20 cellular contexts compared by ENCODE assay signal in genomic region chr19:13734751-13735150, GRCh38. TPM values are rescaled to one million over a fixed set of nuclear protein-coding genes. Genes with fewer than 3 reads are reported as not detected.
DNase-seq lines count a peak whose midpoint lies in the region; ATAC-seq and TF ChIP-seq lines count a peak whose summit lies in the region.
"Had no signal": no experiment of that assay in that cellular context is flagged by ENCODE, and none has a peak within 500 bp of the region (broad histone marks: within the 10 kb centered on the region; RNA-seq: fewer than 3 reads in every experiment).

No MANE protein-coding gene starts in this region.

- peaks cover 16% of the 10 kb centered on the region for H3K36me3 Mint-ChIP-seq in Calu3 (ENCODE audit: insufficient read depth, unreplicated experiment)
- H3K36me3 Mint-ChIP-seq: CD4-positive, alpha-beta memory T cell; CD4-positive, CD25-positive, alpha-beta regulatory T cell had no signal

- no peaks in the 10 kb centered on the region for H3K27me3 ChIP-seq in suprapubic skin
- H3K27me3 ChIP-seq: BE2C, BLaER1 had no signal

- ATAC-seq in GM21381 (IDR thresholded peaks at IDR 0.05; ENCODE audit: unreplicated experiment) (no peak), GM21717 (IDR thresholded peaks at IDR 0.05; ENCODE audit: unreplicated experiment) (no peak)
- ATAC-seq: GM12878 had no signal

- no peak for TF ChIP-seq EP300 in suprapubic skin (IDR thresholded peaks at IDR 0.05)

- CTCF ChIA-PET in Calu3 (lab: Charles Lee) (no interaction called here), HEK293 (lab: Yijun Ruan, JAX) (no interaction called here), RWPE1 (lab: Yijun Ruan, JAX) (no interaction called here)

- POLR2A ChIA-PET in HEK293 (lab: Yijun Ruan, JAX) (no interaction called here), RWPE1 (lab: Yijun Ruan, JAX; ENCODE audit: low non-redundant PET) (no interaction called here)

- H3K27ac Mint-ChIP-seq in Calu3 (ENCODE audit: unreplicated experiment) = no peak overlapping the region
- H3K27ac Mint-ChIP-seq: CD4-positive, alpha-beta memory T cell had no signal

- H3K27ac ChIP-seq in HEK293 (ENCODE audit: extremely low read depth, low read depth, low read length) = no peak overlapping the region
- H3K27ac ChIP-seq in RWPE1 = peak overlapping the region; percentile 18; the same call in 1 of the 2 replicates
- peak overlapping the region; percentile 48 for H3K27ac ChIP-seq in suprapubic skin
- H3K27ac ChIP-seq: BLaER1 had no signal

- H3K9me3 Mint-ChIP-seq in Calu3 (ENCODE audit: low read depth, unreplicated experiment) = no peaks in the 10 kb centered on the region
- H3K9me3 Mint-ChIP-seq: CD14-positive monocyte; CD4-positive, alpha-beta memory T cell; CD4-positive, CD25-positive, alpha-beta regulatory T cell; CD8-positive, alpha-beta memory T cell had no signal

- no TSS peak for BruUV-seq in Calu3 (replicated peaks; lab: Mats Ljungman, UMichigan)

- no peaks in the 10 kb centered on the region for H3K27me3 Mint-ChIP-seq in Calu3 (ENCODE audit: unreplicated experiment)
- H3K27me3 Mint-ChIP-seq: CD4-positive, alpha-beta memory T cell; CD4-positive, CD25-positive, alpha-beta regulatory T cell had no signal

- no peak for TF ChIP-seq POLR2A in suprapubic skin (IDR thresholded peaks at IDR 0.05)

- H3K9me3 ChIP-seq in HEK293 (ENCODE audit: control insufficient read depth, insufficient read depth, low read depth, low read length) (no peaks in the 10 kb centered on the region), suprapubic skin (no peaks in the 10 kb centered on the region)
- H3K9me3 ChIP-seq: BE2C, BLaER1 had no signal

- WGBS in suprapubic skin = 79% methylated on average over 2 of the region's 2 CpGs

- peaks cover 12% of the 10 kb centered on the region for H3K4me1 Mint-ChIP-seq in Calu3 (ENCODE audit: low read depth, unreplicated experiment)

- H3K4me3 Mint-ChIP-seq in Calu3 (ENCODE audit: low read depth, unreplicated experiment) = no peak overlapping the region
- H3K4me3 Mint-ChIP-seq: CD14-positive monocyte; CD4-positive, alpha-beta memory T cell; CD4-positive, CD25-positive, alpha-beta regulatory T cell had no signal

- TF ChIP-seq CTCF in Calu3 (IDR thresholded peaks at IDR 0.05; ENCODE audit: unreplicated experiment) (no peak), HEK293 (tag by site-specific recombination; IDR thresholded peaks at IDR 0.05) (no peak), RWPE1 (conservative IDR thresholded peaks at IDR 0.05; ENCODE audit: low read depth) (no peak), suprapubic skin (IDR thresholded peaks at IDR 0.05) (no peak)

- H3K36me3 ChIP-seq in HEK293 (ENCODE audit: control insufficient read depth in 2 of 2, insufficient read depth in 1 of 2, low read length in 2 of 2) (peaks cover 0 to 23% of the 10 kb centered on the region in 2 experiments; a peak in 2 of 3 replicates), suprapubic skin (no peaks in the 10 kb centered on the region)
- H3K36me3 ChIP-seq: BE2C, BLaER1 had no signal

- 0 out of 2 replicates have a peak, but pooled peaks cover 4% of the 10 kb centered on the region for H3K4me1 ChIP-seq in HEK293 (ENCODE audit: control insufficient read depth, insufficient read depth, low read length)
- H3K4me1 ChIP-seq in suprapubic skin = peaks cover 18% of the 10 kb centered on the region
- H3K4me1 ChIP-seq: BE2C had no signal

- H3K4me3 ChIP-seq in HEK293 (ENCODE audit: low read depth, low read length) (no peak overlapping the region), suprapubic skin (no peak overlapping the region)
- H3K4me3 ChIP-seq: BLaER1, GM12878 had no signal

- intact Hi-C loops in Calu3 (cut with micrococcal nuclease; ENCODE audit: unreplicated experiment) = no loop called here

- DNase-seq in Calu3 (peak; percentile 13), RWPE1 (ENCODE audit: low spot score) (no peak), suprapubic skin (ENCODE audit: low spot score in 2 of 2) (no peak), GM03348 (ENCODE audit: low spot score) (no peak)
- DNase-seq: 8988T; ACHN; BE2C; C1 segment of cervical spinal cord; CD4-positive, alpha-beta memory T cell; CD4-positive, CD25-positive, alpha-beta regulatory T cell; CD8-positive, alpha-beta memory T cell; COR-L47; DMS79 treated with DMSO at 0.1 percent for 48 hours; GF-D8 had no signal

TF ChIP-seq in HEK293, 187 proteins besides CTCF, POLR2A, EP300 and RAD21:
- TF ChIP-seq ZNF488 (tag by site-specific recombination; IDR thresholded peaks at IDR 0.05) (no peak), ZNF335 (tag by site-specific recombination; conservative IDR thresholded peaks at IDR 0.05) (0 out of 2 replicates have a peak, but pooled peaks have one; percentile 42)

RNA-seq across cellular contexts. Expression of gene MRI1, which starts 29.6 kb away (rescaled TPM):
- total RNA-seq in Calu3 (2022) (30.2 and 32.6 TPM in 2 replicates), suprapubic skin (100 to 1,000 TPM in 1 of 4 donors, 10 to 100 TPM in 3; 51.5 to 122 (median 69.6) TPM)

RNA-seq across cellular contexts. Expression of gene C19orf53, which starts 39.5 kb away (rescaled TPM):
- total RNA-seq in Calu3 (2022) (59.4 and 66.4 TPM in 2 replicates), suprapubic skin (100 to 1,000 TPM in 3 of 4 donors, 10 to 100 TPM in 1; 84.2 to 150 (median 124) TPM)
